ENCODE assay signal across 21 cellular contexts in the genomic region with DNA sequence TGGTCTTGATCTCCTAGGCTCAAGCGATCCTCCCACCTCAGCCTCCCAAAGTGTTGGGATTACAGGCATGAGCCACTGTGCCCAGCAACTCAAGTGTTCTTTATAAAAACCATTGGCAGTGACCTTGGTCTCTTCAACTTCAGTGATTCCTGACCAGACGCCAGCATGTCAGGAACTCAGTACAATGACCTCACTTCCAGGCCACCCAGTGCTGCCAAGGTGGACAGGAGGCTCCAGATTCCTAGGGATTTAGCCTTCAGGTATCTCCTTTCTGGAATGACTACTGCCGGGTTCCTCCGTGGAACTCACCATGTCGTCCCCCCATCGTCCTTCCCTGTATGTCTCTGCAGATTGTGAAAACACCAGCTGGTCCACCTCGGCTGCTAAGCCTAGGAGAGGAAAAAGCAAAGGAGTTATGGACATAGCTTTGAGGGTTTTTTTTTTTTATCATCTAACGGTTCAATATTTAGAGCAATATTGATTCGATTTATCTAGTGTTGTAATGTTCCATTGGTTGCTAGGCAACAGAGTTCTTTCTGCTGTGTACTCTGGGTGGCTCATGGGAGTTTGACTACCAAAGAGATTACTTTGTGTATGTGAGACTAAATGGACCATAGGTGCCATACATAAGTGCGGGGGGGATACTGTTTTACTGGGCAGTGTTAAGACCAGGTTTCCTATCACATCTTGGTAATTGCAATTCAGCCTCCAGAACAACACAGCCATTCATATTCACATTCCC.
DNase-seq lines count a peak whose midpoint lies in the region; ATAC-seq and TF ChIP-seq lines count a peak whose summit lies in the region.
"Had no signal": no experiment of that assay in that cellular context is flagged by ENCODE, and none has a peak within 500 bp of the region (broad histone marks: within the 10 kb centered on the region; RNA-seq: fewer than 3 reads in every experiment).

No MANE protein-coding gene starts in this region.

- H3K4me3 Mint-ChIP-seq in osteocyte (ENCODE audit: unreplicated experiment) = no peak overlapping the region
- H3K4me3 Mint-ChIP-seq: CD8-positive, alpha-beta memory T cell; T-cell; T-helper 2 cell treated with Interferon-gamma antibody and Interleukin-4, amounts not matched to agents 5 μg/mL and 100 μg/mL, for 36 hours had no signal

- in situ Hi-C loops in G401 (cut with HindIII; ENCODE audit: low sequenced_read_pairs) = no loop called here

- ATAC-seq in GM18505 (IDR thresholded peaks at IDR 0.05; ENCODE audit: unreplicated experiment) = no peak
- ATAC-seq: HCT116, T-cell had no signal

- DNase-seq in NCI-H345 (lab: John Stamatoyannopoulos, UW) (peak; percentile 16), NCI-H345 treated with DMSO at 0.1 percent for 48 hours (lab: John Stamatoyannopoulos, UW; ENCODE audit: unreplicated experiment) (no peak), Ammon's horn (ENCODE audit: low spot score) (peak; percentile 23), G401 (ENCODE audit: low spot score) (peak; percentile 95), cerebellum (ENCODE audit: low spot score) (peak; percentile 69), osteocyte (ENCODE audit: extremely low spot score, unreplicated experiment) (no peak), DMS79 treated with DMSO at 0.1 percent for 48 hours (lab: John Stamatoyannopoulos, UW) (no peak)
- DNase-seq: CD8-positive, alpha-beta memory T cell; DMS153; Kasumi-1; NCI-H1436; NCI-H1930; NCI-H2227 treated with DMSO at 0.1 percent for 48 hours; NCI-H510A treated with DMSO at 0.1 percent for 48 hours; NCI-H774; PC-9; SHP77; T-cell had no signal

- no peak for TF ChIP-seq CTCF in osteocyte (IDR thresholded peaks at IDR 0.05)

- H3K27ac Mint-ChIP-seq in osteocyte (ENCODE audit: unreplicated experiment) = no peak overlapping the region
- H3K27ac Mint-ChIP-seq: CD8-positive, alpha-beta memory T cell; T-cell; T-helper 2 cell treated with Interferon-gamma antibody and Interleukin-4, amounts not matched to agents 5 μg/mL and 100 μg/mL, for 36 hours had no signal

- H3K9me3 Mint-ChIP-seq in osteocyte (ENCODE audit: unreplicated experiment) = no peaks in the 10 kb centered on the region

- no peaks in the 10 kb centered on the region for H3K36me3 Mint-ChIP-seq in osteocyte (ENCODE audit: unreplicated experiment)
- H3K36me3 Mint-ChIP-seq: CD8-positive, alpha-beta memory T cell; T-cell had no signal

- H3K27me3 Mint-ChIP-seq in osteocyte (ENCODE audit: unreplicated experiment) = peaks cover 10% of the 10 kb centered on the region
- H3K27me3 Mint-ChIP-seq: CD8-positive, alpha-beta memory T cell; T-cell had no signal

- H3K4me1 Mint-ChIP-seq in osteocyte (ENCODE audit: unreplicated experiment) = peaks cover 11% of the 10 kb centered on the region
- H3K4me1 Mint-ChIP-seq: CD8-positive, alpha-beta memory T cell; T-cell had no signal

- no peak for TF ChIP-seq POLR2A in GM18505 (IDR thresholded peaks at IDR 0.05; ENCODE audit: borderline replicate concordance, extremely low read depth, insufficient read depth, insufficient read length)

Comparison
In these comparisons a context has a peak if more than half of its experiments do, and no peak if none do; other contexts are left out.
1. DNase-seq: peak in NCI-H345 (single experiment), Ammon's horn (single experiment), G401 (single experiment) and cerebellum (single experiment); none in NCI-H345 treated with DMSO at 0.1 percent for 48 hours (single experiment), osteocyte (single experiment) and DMS79 treated with DMSO at 0.1 percent for 48 hours (single experiment).